In genomic region chr13:30308548-30308947, GRCh38 we compare ENCODE assay signal across 10 cellular contexts. TPM values are rescaled to one million over a fixed set of nuclear protein-coding genes. Genes with fewer than 3 reads are reported as not detected.
DNase-seq lines count a peak whose midpoint lies in the region; ATAC-seq and TF ChIP-seq lines count a peak whose summit lies in the region.
"Had no signal": no experiment of that assay in that cellular context is flagged by ENCODE, and none has a peak within 500 bp of the region (broad histone marks: within the 10 kb centered on the region; RNA-seq: fewer than 3 reads in every experiment).

No MANE protein-coding gene starts in this region.

- POLR2A ChIA-PET in Panc1 (lab: Charles Lee) = interaction anchor here (0.7 kb wide), 1 partner anchor 360 kb away, joined by 3 read pairs; no protein-coding TSS in a partner anchor

- ATAC-seq in Right ventricle myocardium inferior (no peak), Panc1 (no peak), upper lobe of right lung (peak; percentile 41)

- DNase-seq in right atrium auricular region (ENCODE audit: low spot score) (no peak), Right ventricle myocardium inferior (ENCODE audit: missing footprints) (no peak), Panc1 (ENCODE audit: low read depth, low spot score) (no peak), esophagus muscularis mucosa (ENCODE audit: extremely low spot score) (no peak), upper lobe of right lung (no peak), pons (ENCODE audit: low spot score) (no peak), middle frontal gyrus (ENCODE audit: extremely low spot score, low spot score) (no peak), COR-L47 (lab: John Stamatoyannopoulos, UW) (no peak)
- DNase-seq: NCI-H510A treated with DMSO at 0.1 percent for 48 hours had no signal

- H3K27ac ChIP-seq in right atrium auricular region (peak overlapping the region; percentile 98), Panc1 (ENCODE audit: low read length) (peak overlapping the region; percentile 9; the same call in 1 of the 2 replicates), esophagus muscularis mucosa (replicated peaks in 1 of 4) (peak overlapping the region; percentile 15 to 99 (median 96)), upper lobe of right lung (no peak overlapping the region)

- TF ChIP-seq EP300 in esophagus muscularis mucosa (IDR thresholded peaks at IDR 0.05) = no peak

- H3K4me1 ChIP-seq in right atrium auricular region (peaks cover 0 to 60% of the 10 kb centered on the region in 2 donors), Panc1 (ENCODE audit: control insufficient read depth, insufficient read depth, low read length) (peaks cover 17% of the 10 kb centered on the region; the same call in 1 of the 2 replicates), esophagus muscularis mucosa (peaks cover 32 to 66% (median 59%) of the 10 kb centered on the region in 4 donors), upper lobe of right lung (peaks cover 26% of the 10 kb centered on the region)

- BruUV-seq in Panc1 (replicated peaks; lab: Mats Ljungman, UMichigan) = no TSS peak

- intact Hi-C loops in Right ventricle myocardium inferior (cut with DNase I) (loop anchor here (5.0 kb wide), 1 partner anchor 309 kb away; the partner anchor contains the start of gene USPL1), Panc1 (cut with micrococcal nuclease; ENCODE audit: unreplicated experiment) (no loop called here), esophagus muscularis mucosa (cut with DNase I) (loop anchor here (5.0 to 10.0 kb wide), 2 partner anchors 114 to 174 kb away; partner anchors contain the start of gene UBE2L5), upper lobe of right lung (cut with DNase I) (no loop called here)

- in situ Hi-C loops in Panc1 (cut with HindIII; ENCODE audit: low pct_unique_long_range_greater_than_20kb, low sequenced_read_pairs) = no loop called here

- CTCF ChIA-PET in Panc1 (lab: Charles Lee) = no interaction called here

- 85% methylated on average over 4 of the region's 4 CpGs for WGBS in esophagus muscularis mucosa

- TF ChIP-seq CTCF in right atrium auricular region (IDR thresholded peaks at IDR 0.05) (no peak), Panc1 (IDR thresholded peaks at IDR 0.05) (no peak), esophagus muscularis mucosa (IDR thresholded peaks at IDR 0.05) (no peak), upper lobe of right lung (IDR thresholded peaks at IDR 0.05) (no peak)

- H3K9me3 ChIP-seq in right atrium auricular region (no peaks in the 10 kb centered on the region), Panc1 (ENCODE audit: control insufficient read depth, insufficient read depth, low read depth, low read length) (no peaks in the 10 kb centered on the region), esophagus muscularis mucosa (no peaks in the 10 kb centered on the region), upper lobe of right lung (no peaks in the 10 kb centered on the region)
- H3K9me3 ChIP-seq: ascending aorta had no signal

- H3K36me3 ChIP-seq in right atrium auricular region (no peaks in the 10 kb centered on the region), Panc1 (ENCODE audit: control insufficient read depth, insufficient read depth, low read length) (no peaks in the 10 kb centered on the region), esophagus muscularis mucosa (peaks cover 0 to 4% (median 0%) of the 10 kb centered on the region in 4 donors), upper lobe of right lung (no peaks in the 10 kb centered on the region)
- H3K36me3 ChIP-seq: ascending aorta had no signal

- H3K4me3 ChIP-seq in right atrium auricular region (no peak overlapping the region), Panc1 (ENCODE audit: low read depth in 2 of 2, low read length in 2 of 2) (no peak overlapping the region), esophagus muscularis mucosa (no peak overlapping the region), upper lobe of right lung (no peak overlapping the region)

- no peak for TF ChIP-seq POLR2A in esophagus muscularis mucosa (IDR thresholded peaks at IDR 0.05; ENCODE audit: low read depth)

- H3K27me3 ChIP-seq in right atrium auricular region = no peaks in the 10 kb centered on the region
- no peaks in the 10 kb centered on the region for H3K27me3 ChIP-seq in Panc1 (ENCODE audit: control insufficient read depth, insufficient read depth, low read length)
- no peaks in the 10 kb centered on the region for H3K27me3 ChIP-seq in esophagus muscularis mucosa
- H3K27me3 ChIP-seq in upper lobe of right lung = no peaks in the 10 kb centered on the region
- H3K27me3 ChIP-seq: ascending aorta had no signal

RNA-seq across cellular contexts. Expression of gene KATNAL1, which starts 1.2 kb away (rescaled TPM):
- 10 to 100 TPM; 22.2 to 37.9 TPM for total RNA-seq in right atrium auricular region
- 41.0 TPM for total RNA-seq in Right ventricle myocardium inferior
- total RNA-seq in Panc1 (2021; ENCODE audit: unreplicated experiment) = 34.3 TPM
- polyA plus RNA-seq in Panc1 (2012; ENCODE audit: insufficient read length) = 10.7 TPM
- 10 to 100 TPM; 30.6 to 43.0 (median 40.0) TPM for total RNA-seq in esophagus muscularis mucosa
- 17.5 TPM for total RNA-seq in upper lobe of right lung

Comparison
In these comparisons a context has a peak if more than half of its experiments do, and no peak if none do; other contexts are left out.
1. intact Hi-C loops: an anchor here in Right ventricle myocardium inferior (5.0 kb wide) and esophagus muscularis mucosa (5.0 to 10.0 kb wide); none called in Panc1 and upper lobe of right lung.